8 cellular contexts compared by ENCODE assay signal in the genomic region with DNA sequence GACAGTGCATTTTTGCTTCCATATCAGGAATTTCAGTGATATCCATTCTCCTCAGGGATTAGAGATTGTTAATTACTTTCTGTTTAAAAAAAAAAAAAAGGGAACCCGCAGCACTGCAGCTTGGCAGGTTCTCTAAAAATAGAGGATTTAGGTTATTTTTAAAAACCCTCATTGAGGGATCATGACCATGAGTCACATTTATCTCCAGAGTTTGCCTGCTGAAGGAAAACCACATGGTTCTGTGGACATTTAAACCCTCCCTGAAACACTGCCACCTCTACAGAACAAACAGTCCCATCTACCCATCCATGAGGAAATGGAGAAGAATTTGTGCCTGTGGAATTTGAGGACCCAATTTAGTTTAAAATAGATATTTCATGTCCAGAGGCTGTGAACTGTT.
DNase-seq lines count a peak whose midpoint lies in the region; ATAC-seq and TF ChIP-seq lines count a peak whose summit lies in the region.

No MANE protein-coding gene starts in this region.

- H4K20me1 ChIP-seq in fibroblast of lung (ENCODE audit: control insufficient read depth, extremely low read depth, insufficient read depth, low read length): no peaks in the 10 kb centered on the region

- no peak overlapping the region for H3K9ac ChIP-seq in fibroblast of lung (ENCODE audit: insufficient read depth, low read length)
- peak overlapping the region; percentile 17 for H3K9ac ChIP-seq in skeletal muscle satellite cell (ENCODE audit: low read depth, low read length)

- peaks cover 35% of the 10 kb centered on the region for H3K27me3 Mint-ChIP-seq in type B pancreatic cell
- H3K27me3 Mint-ChIP-seq in activated CD4-positive, alpha-beta T cell treated with anti-CD3 and anti-CD28 coated beads, Interleukin-2, amount 10 ng/mL, durations not matched to agents 24 days and 14 days: peaks cover 28% of the 10 kb centered on the region

- H3K4me3 ChIP-seq in fibroblast of lung (replicated peaks in 1 of 4; ENCODE audit: control extremely low read depth in 1 of 4, insufficient read depth in 1 of 4, low read depth in 3 of 4, low read length in 4 of 4) (no peak overlapping the region), skeletal muscle satellite cell (ENCODE audit: low read length) (peak overlapping the region; percentile 36)

- peak; percentile 77 for DNase-seq in HCEC 1CT
- DNase-seq in RPMI8226: peak; percentile 37
- peak; percentile 79 to 85 for DNase-seq in fibroblast of lung (ENCODE audit: low read depth in 2 of 2)
- no peak for DNase-seq in NCI-H82 (lab: John Stamatoyannopoulos, UW)
- DNase-seq in type B pancreatic cell (ENCODE audit: extremely low spot score, unreplicated experiment): no peak
- DNase-seq in activated CD4-positive, alpha-beta T cell treated with anti-CD3 and anti-CD28 coated beads, Interleukin-2, amount 10 ng/mL, durations not matched to agents 24 days and 14 days: no peak

- H3K27ac ChIP-seq in fibroblast of lung (ENCODE audit: insufficient read depth, low read length): no peak overlapping the region

- intact Hi-C loops in activated CD4-positive, alpha-beta T cell treated with anti-CD3 and anti-CD28 coated beads, Interleukin-2, amount 10 ng/mL, durations not matched to agents 24 days and 14 days (cut with micrococcal nuclease): no loop called here

- no peak overlapping the region for H2AFZ ChIP-seq in fibroblast of lung (ENCODE audit: low read length)

- H3K9me3 Mint-ChIP-seq in type B pancreatic cell: no peaks in the 10 kb centered on the region
- H3K9me3 Mint-ChIP-seq in activated CD4-positive, alpha-beta T cell treated with anti-CD3 and anti-CD28 coated beads, Interleukin-2, amount 10 ng/mL, durations not matched to agents 24 days and 14 days: no peaks in the 10 kb centered on the region

- H3K27me3 ChIP-seq in fibroblast of lung (ENCODE audit: control insufficient read depth, insufficient read depth, low read length) (no peaks in the 10 kb centered on the region), skeletal muscle satellite cell (ENCODE audit: control insufficient read depth, insufficient read depth, low read length) (no peaks in the 10 kb centered on the region)

- TF ChIP-seq CTCF in fibroblast of lung (conservative IDR thresholded peaks at IDR 0.05 in 1 of 2, IDR thresholded peaks at IDR 0.05 in 1 of 2; ENCODE audit: low read depth in 1 of 2, low read length in 2 of 2) (no peak), type B pancreatic cell (conservative IDR thresholded peaks at IDR 0.05) (no peak)

- no peaks in the 10 kb centered on the region for H3K79me2 ChIP-seq in fibroblast of lung (ENCODE audit: control insufficient read depth, insufficient read depth, low read length)

- H3K4me2 ChIP-seq in fibroblast of lung (ENCODE audit: extremely low read depth, insufficient read depth, low read length) (peak overlapping the region; percentile 8), skeletal muscle satellite cell (ENCODE audit: low read length) (peak overlapping the region; percentile 58)

- H3K4me1 ChIP-seq in fibroblast of lung (ENCODE audit: control insufficient read depth, extremely low read depth, insufficient read depth, low read length) (no peaks in the 10 kb centered on the region), skeletal muscle satellite cell (ENCODE audit: control insufficient read depth, insufficient read depth, low read length) (peaks cover 28% of the 10 kb centered on the region)

- H3K27ac Mint-ChIP-seq in type B pancreatic cell: no peak overlapping the region
- no peak overlapping the region for H3K27ac Mint-ChIP-seq in activated CD4-positive, alpha-beta T cell treated with anti-CD3 and anti-CD28 coated beads, Interleukin-2, amount 10 ng/mL, durations not matched to agents 24 days and 14 days

- H3K36me3 Mint-ChIP-seq in type B pancreatic cell: no peaks in the 10 kb centered on the region
- no peaks in the 10 kb centered on the region for H3K36me3 Mint-ChIP-seq in activated CD4-positive, alpha-beta T cell treated with anti-CD3 and anti-CD28 coated beads, Interleukin-2, amount 10 ng/mL, durations not matched to agents 24 days and 14 days (ENCODE audit: low read depth)

- H3K36me3 ChIP-seq in fibroblast of lung (ENCODE audit: control insufficient read depth, insufficient read depth, low read length) (no peaks in the 10 kb centered on the region), skeletal muscle satellite cell (ENCODE audit: insufficient read depth, low read length) (no peaks in the 10 kb centered on the region)

- H3K4me3 Mint-ChIP-seq in type B pancreatic cell: no peak overlapping the region
- H3K4me3 Mint-ChIP-seq in activated CD4-positive, alpha-beta T cell treated with anti-CD3 and anti-CD28 coated beads, Interleukin-2, amount 10 ng/mL, durations not matched to agents 24 days and 14 days: no peak overlapping the region

- peaks cover 38% of the 10 kb centered on the region for H3K4me1 Mint-ChIP-seq in type B pancreatic cell (ENCODE audit: unreplicated experiment)
- peaks cover 10% of the 10 kb centered on the region for H3K4me1 Mint-ChIP-seq in activated CD4-positive, alpha-beta T cell treated with anti-CD3 and anti-CD28 coated beads, Interleukin-2, amount 10 ng/mL, durations not matched to agents 24 days and 14 days

- ATAC-seq in HG02759 (IDR thresholded peaks at IDR 0.05; ENCODE audit: unreplicated experiment): no peak

- H3K9me3 ChIP-seq in fibroblast of lung (ENCODE audit: control insufficient read depth, insufficient read depth, low read depth, low read length) (no peaks in the 10 kb centered on the region), skeletal muscle satellite cell (replicated peaks; ENCODE audit: low read length) (no peaks in the 10 kb centered on the region)

Comparison
In these comparisons a context has a peak if more than half of its experiments do, and no peak if none do; other contexts are left out.
1. DNase-seq: peak in HCEC 1CT (single experiment), RPMI8226 (single experiment) and fibroblast of lung (2 of 2); none in NCI-H82 (single experiment), type B pancreatic cell (single experiment) and activated CD4-positive, alpha-beta T cell treated with anti-CD3 and anti-CD28 coated beads, Interleukin-2, amount 10 ng/mL, durations not matched to agents 24 days and 14 days (single experiment).